Comparison of ENCODE assay signal across 14 cellular contexts in genomic region chr2:28448738-28449100, GRCh38. TPM values are rescaled to one million over a fixed set of nuclear protein-coding genes. Genes with fewer than 3 reads are reported as not detected.
A peak's percentile ranks its signal among the peaks of the same experiment; 100 is the strongest.
DNase-seq lines count a peak whose midpoint lies in the region; ATAC-seq and TF ChIP-seq lines count a peak whose summit lies in the region.
"Had no signal": no experiment of that assay in that cellular context is flagged by ENCODE, and none has a peak within 500 bp of the region (broad histone marks: within the 10 kb centered on the region; RNA-seq: fewer than 3 reads in every experiment).

No MANE protein-coding gene starts in this region.

- 93 to 98% (median 94%) methylated on average over 3 of the region's 3 CpGs for WGBS in stomach, 5 donors

- POLR2A ChIA-PET in activated CD4-positive, alpha-beta memory T cell treated with anti-CD3 and anti-CD28 coated beads, Interleukin-2, amount 10 ng/mL, durations not matched to agents 7 days and 5 days (lab: Charles Lee): interaction anchor here (1.0 to 2.6 kb wide), 4 partner anchors 20 to 58 kb away, joined by 3 to 12 read pairs (median 6); partner anchors contain the start of gene FOSL2

- no peak for DNase-seq in activated naive CD4-positive, alpha-beta T cell treated with anti-CD3 and anti-CD28 coated beads for 36 hours
- DNase-seq in activated naive CD4-positive, alpha-beta T cell treated with anti-CD3 and anti-CD28 coated beads, Interleukin-2, amount 50 U/mL, for 16 hours: no peak
- DNase-seq in activated CD4-positive, alpha-beta memory T cell treated with anti-CD3 and anti-CD28 coated beads, Interleukin-2, amount 10 ng/mL, durations not matched to agents 7 days and 5 days: no peak
- DNase-seq in foreskin keratinocyte: no peak
- DNase-seq in stomach: no peak
- DNase-seq in omental fat pad (ENCODE audit: low spot score): no peak
- DNase-seq in iPS-NIHi11 (ENCODE audit: low spot score): no peak
- DNase-seq: activated naive CD8-positive, alpha-beta T cell treated with anti-CD3 and anti-CD28 coated beads, Interleukin-2, amount 10 ng/mL, durations not matched to agents 7 days and 5 days; Calu3; kidney; NCI-H2029 treated with DMSO at 0.1 percent for 48 hours; NCI-H526 treated with DMSO at 0.1 percent for 48 hours had no signal

- ATAC-seq in foreskin keratinocyte: no peak
- no peak for ATAC-seq in HG03280 (IDR thresholded peaks at IDR 0.05; ENCODE audit: unreplicated experiment)
- no peak for ATAC-seq in omental fat pad (ENCODE audit: low FRiP score)

- TF ChIP-seq POLR2A in stomach (IDR thresholded peaks at IDR 0.05): no peak

- H3K4me1 ChIP-seq in foreskin keratinocyte: peaks cover 39% of the 10 kb centered on the region
- peaks cover 0 to 32% (median 0%) of the 10 kb centered on the region in 4 donors for H3K4me1 ChIP-seq in stomach
- H3K4me1 ChIP-seq: prostate gland had no signal

- H3K4me1 Mint-ChIP-seq in activated naive CD4-positive, alpha-beta T cell treated with anti-CD3 and anti-CD28 coated beads for 36 hours (ENCODE audit: low read depth): peaks cover 68% of the 10 kb centered on the region
- H3K4me1 Mint-ChIP-seq in activated CD4-positive, alpha-beta memory T cell treated with anti-CD3 and anti-CD28 coated beads, Interleukin-2, amount 10 ng/mL, durations not matched to agents 7 days and 5 days: peaks cover 73% of the 10 kb centered on the region

- no peaks in the 10 kb centered on the region for H3K36me3 Mint-ChIP-seq in activated naive CD4-positive, alpha-beta T cell treated with anti-CD3 and anti-CD28 coated beads for 36 hours (ENCODE audit: low read depth)
- H3K36me3 Mint-ChIP-seq in activated CD4-positive, alpha-beta memory T cell treated with anti-CD3 and anti-CD28 coated beads, Interleukin-2, amount 10 ng/mL, durations not matched to agents 7 days and 5 days (ENCODE audit: low read depth): no peaks in the 10 kb centered on the region

- peak overlapping the region; percentile 30 for H3K4me3 Mint-ChIP-seq in activated naive CD4-positive, alpha-beta T cell treated with anti-CD3 and anti-CD28 coated beads for 36 hours
- no peak overlapping the region for H3K4me3 Mint-ChIP-seq in activated CD4-positive, alpha-beta memory T cell treated with anti-CD3 and anti-CD28 coated beads, Interleukin-2, amount 10 ng/mL, durations not matched to agents 7 days and 5 days

- no peaks in the 10 kb centered on the region for H3K27me3 Mint-ChIP-seq in activated naive CD4-positive, alpha-beta T cell treated with anti-CD3 and anti-CD28 coated beads for 36 hours (ENCODE audit: low read depth)
- no peaks in the 10 kb centered on the region for H3K27me3 Mint-ChIP-seq in activated CD4-positive, alpha-beta memory T cell treated with anti-CD3 and anti-CD28 coated beads, Interleukin-2, amount 10 ng/mL, durations not matched to agents 7 days and 5 days
- H3K27me3 Mint-ChIP-seq: activated naive CD8-positive, alpha-beta T cell treated with anti-CD3 and anti-CD28 coated beads, Interleukin-2, amount 10 ng/mL, durations not matched to agents 7 days and 5 days had no signal

- H3K9me3 ChIP-seq in stomach: no peaks in the 10 kb centered on the region
- H3K9me3 ChIP-seq: prostate gland had no signal

- no peaks in the 10 kb centered on the region for H3K36me3 ChIP-seq in stomach
- H3K36me3 ChIP-seq: prostate gland had no signal

- TF ChIP-seq EP300 in stomach (IDR thresholded peaks at IDR 0.05): no peak

- intact Hi-C loops in activated naive CD4-positive, alpha-beta T cell treated with anti-CD3 and anti-CD28 coated beads for 36 hours (cut with micrococcal nuclease): loop anchor here (1.0 to 5.0 kb wide), 9 partner anchors 24 to 728 kb away; no protein-coding TSS in a partner anchor
- intact Hi-C loops in stomach (cut with DNase I; ENCODE audit: low total_unique reads): no loop called here

- CTCF ChIA-PET in activated naive CD4-positive, alpha-beta T cell treated with anti-CD3 and anti-CD28 coated beads for 36 hours (lab: Charles Lee): interaction anchor here (0.6 kb wide), 1 partner anchor 745 kb away, joined by 3 read pairs; no protein-coding TSS in a partner anchor
- CTCF ChIA-PET in activated CD4-positive, alpha-beta memory T cell treated with anti-CD3 and anti-CD28 coated beads, Interleukin-2, amount 10 ng/mL, durations not matched to agents 7 days and 5 days (lab: Charles Lee): interaction anchor here (0.7 to 3.1 kb wide), 6 partner anchors 11 to 765 kb away, joined by 3 to 8 read pairs (median 3); no protein-coding TSS in a partner anchor

- no peak overlapping the region for H3K4me3 ChIP-seq in stomach
- H3K4me3 ChIP-seq: prostate gland had no signal

- H3K27ac ChIP-seq in foreskin keratinocyte (peak overlapping the region; percentile 98), stomach (peak overlapping the region in 3 of 5 donors; percentile 41 to 78 (median 61))
- H3K27ac ChIP-seq: prostate gland had no signal

- peak overlapping the region; percentile 90 for H3K27ac Mint-ChIP-seq in activated naive CD4-positive, alpha-beta T cell treated with anti-CD3 and anti-CD28 coated beads for 36 hours
- H3K27ac Mint-ChIP-seq in activated CD4-positive, alpha-beta memory T cell treated with anti-CD3 and anti-CD28 coated beads, Interleukin-2, amount 10 ng/mL, durations not matched to agents 7 days and 5 days: peak overlapping the region; percentile 86

- H3K27me3 ChIP-seq in foreskin keratinocyte (no peaks in the 10 kb centered on the region), stomach (no peaks in the 10 kb centered on the region)

- H3K9me3 Mint-ChIP-seq in activated naive CD4-positive, alpha-beta T cell treated with anti-CD3 and anti-CD28 coated beads for 36 hours: no peaks in the 10 kb centered on the region
- H3K9me3 Mint-ChIP-seq in activated CD4-positive, alpha-beta memory T cell treated with anti-CD3 and anti-CD28 coated beads, Interleukin-2, amount 10 ng/mL, durations not matched to agents 7 days and 5 days: no peaks in the 10 kb centered on the region
- H3K9me3 Mint-ChIP-seq: activated naive CD8-positive, alpha-beta T cell treated with anti-CD3 and anti-CD28 coated beads, Interleukin-2, amount 10 ng/mL, durations not matched to agents 7 days and 5 days had no signal

- no peak for TF ChIP-seq CTCF in foreskin keratinocyte (conservative IDR thresholded peaks at IDR 0.05)
- TF ChIP-seq CTCF in stomach (IDR thresholded peaks at IDR 0.05): no peak
- TF ChIP-seq CTCF in omental fat pad (IDR thresholded peaks at IDR 0.05): no peak

RNA-seq across cellular contexts. Expression of gene PLB1, which starts 47.1 kb away (rescaled TPM):
- 1 to 10 TPM; 1.3 to 1.6 TPM for total RNA-seq in activated naive CD4-positive, alpha-beta T cell treated with anti-CD3 and anti-CD28 coated beads for 36 hours
- 1 to 10 TPM; 1.1 to 1.2 TPM for total RNA-seq in activated CD4-positive, alpha-beta memory T cell treated with anti-CD3 and anti-CD28 coated beads, Interleukin-2, amount 10 ng/mL, durations not matched to agents 7 days and 5 days
- total RNA-seq in foreskin keratinocyte (3.7 and 3.8 TPM in 2 replicates), stomach (10 to 100 TPM in 1 of 5 donors, 1 to 10 TPM in 3, under 1 TPM in 1; 0.45 to 18.8 (median 5.3) TPM), omental fat pad (10 to 100 TPM in 2 of 4 donors, 1 to 10 TPM in 2; 6.3 to 15.4 (median 10.9) TPM)
- polyA plus RNA-seq in foreskin keratinocyte (2.1 and 2.2 TPM in 2 replicates), stomach (1 to 10 TPM; 1.4 to 3.8 (median 3.1) TPM)

RNA-seq across cellular contexts. Expression of gene FOSL2, which starts 56.1 kb away (rescaled TPM):
- total RNA-seq in activated naive CD4-positive, alpha-beta T cell treated with anti-CD3 and anti-CD28 coated beads for 36 hours: 100 to 1,000 TPM; 102 to 110 TPM
- total RNA-seq in activated CD4-positive, alpha-beta memory T cell treated with anti-CD3 and anti-CD28 coated beads, Interleukin-2, amount 10 ng/mL, durations not matched to agents 7 days and 5 days: 100 to 1,000 TPM in 1 of 2 experiments, 10 to 100 TPM in 1; 96.4 to 100 TPM
- total RNA-seq in foreskin keratinocyte: 35.6 and 38.5 TPM in 2 replicates
- polyA plus RNA-seq in foreskin keratinocyte: 13.6 and 16.9 TPM in 2 replicates
- 100 to 1,000 TPM in 3 of 5 donors, 10 to 100 TPM in 2; 50.1 to 227 (median 113) TPM for total RNA-seq in stomach
- 10 to 100 TPM; 24.4 to 40.8 (median 27.6) TPM for polyA plus RNA-seq in stomach
- total RNA-seq in omental fat pad: 100 to 1,000 TPM; 115 to 350 (median 184) TPM
